In genomic region chr6:137167702-137168377, GRCh38 we compare ENCODE assay signal across 31 cellular contexts. TPM values are rescaled to one million over a fixed set of nuclear protein-coding genes. Genes with fewer than 3 reads are reported as not detected.
DNase-seq lines count a peak whose midpoint lies in the region; ATAC-seq, FAIRE-seq and TF ChIP-seq lines count a peak whose summit lies in the region.
"Had no signal": no experiment of that assay in that cellular context is flagged by ENCODE, and none has a peak within 500 bp of the region (broad histone marks: within the 10 kb centered on the region; RNA-seq: fewer than 3 reads in every experiment).

No MANE protein-coding gene starts in this region.

- no peak for TF ChIP-seq CTCF in bronchial epithelial cell (IDR thresholded peaks at IDR 0.05; ENCODE audit: insufficient read depth, low read length, severe bottlenecking)

- no peaks in the 10 kb centered on the region for H3K36me3 ChIP-seq in bronchial epithelial cell (ENCODE audit: control insufficient read depth, insufficient read depth, low read length)
- H3K36me3 ChIP-seq: adrenal gland, esophagus muscularis mucosa, sigmoid colon, stomach had no signal

- FAIRE-seq in bronchial epithelial cell (lab: Jason Lieb, UNC), result peak; percentile 50
- FAIRE-seq: D721Med, urothelium cell line had no signal

- peaks cover 50% of the 10 kb centered on the region for H3K4me1 Mint-ChIP-seq in activated CD4-positive, alpha-beta memory T cell treated with anti-CD3 and anti-CD28 coated beads for 36 hours (ENCODE audit: low read depth)
- H3K4me1 Mint-ChIP-seq in activated CD4-positive, alpha-beta memory T cell treated with anti-CD3 and anti-CD28 coated beads, Interleukin-2, amount 10 ng/mL, durations not matched to agents 7 days and 5 days, result peaks cover 30% of the 10 kb centered on the region
- H3K4me1 Mint-ChIP-seq: nephron had no signal

- H3K27ac Mint-ChIP-seq in activated CD4-positive, alpha-beta memory T cell treated with anti-CD3 and anti-CD28 coated beads for 36 hours, result no peak overlapping the region
- H3K27ac Mint-ChIP-seq in activated CD4-positive, alpha-beta memory T cell treated with anti-CD3 and anti-CD28 coated beads, Interleukin-2, amount 10 ng/mL, durations not matched to agents 7 days and 5 days, result no peak overlapping the region
- H3K27ac Mint-ChIP-seq: CD4-positive, alpha-beta T cell; IgD-negative memory B cell; nephron had no signal

- POLR2A ChIA-PET in activated CD4-positive, alpha-beta memory T cell treated with anti-CD3 and anti-CD28 coated beads for 36 hours (lab: Charles Lee), result interaction anchor here (1.0 kb wide), 1 partner anchor 65 kb away, joined by 4 read pairs; no protein-coding TSS in a partner anchor
- POLR2A ChIA-PET in activated CD4-positive, alpha-beta memory T cell treated with anti-CD3 and anti-CD28 coated beads, Interleukin-2, amount 10 ng/mL, durations not matched to agents 7 days and 5 days (lab: Charles Lee), result interaction anchor here (0.5 kb wide), 1 partner anchor 1728 kb away, joined by 3 read pairs; no protein-coding TSS in a partner anchor

- intact Hi-C loops in activated CD4-positive, alpha-beta memory T cell treated with anti-CD3 and anti-CD28 coated beads for 36 hours (cut with micrococcal nuclease), result loop anchor here (1.0 to 10.0 kb wide), 7 partner anchors 12 to 477 kb away; no protein-coding TSS in a partner anchor

- H3K9me3 Mint-ChIP-seq in activated CD4-positive, alpha-beta memory T cell treated with anti-CD3 and anti-CD28 coated beads for 36 hours, result peaks cover 14% of the 10 kb centered on the region
- H3K9me3 Mint-ChIP-seq in activated CD4-positive, alpha-beta memory T cell treated with anti-CD3 and anti-CD28 coated beads, Interleukin-2, amount 10 ng/mL, durations not matched to agents 7 days and 5 days, result peaks cover 29% of the 10 kb centered on the region

- ATAC-seq in HG02678 (IDR thresholded peaks at IDR 0.05; ENCODE audit: unreplicated experiment) (no peak), GM21723 (IDR thresholded peaks at IDR 0.05; ENCODE audit: unreplicated experiment) (no peak)
- ATAC-seq: body of pancreas, mucosa of descending colon, Right ventricle myocardium inferior had no signal

- peaks cover 21% of the 10 kb centered on the region for H3K27me3 Mint-ChIP-seq in activated CD4-positive, alpha-beta memory T cell treated with anti-CD3 and anti-CD28 coated beads for 36 hours
- peaks cover 3% of the 10 kb centered on the region for H3K27me3 Mint-ChIP-seq in activated CD4-positive, alpha-beta memory T cell treated with anti-CD3 and anti-CD28 coated beads, Interleukin-2, amount 10 ng/mL, durations not matched to agents 7 days and 5 days

- H3K4me3 ChIP-seq in bronchial epithelial cell (ENCODE audit: low read depth, low read length), result no peak overlapping the region
- H3K4me3 ChIP-seq: adrenal gland, body of pancreas, esophagus muscularis mucosa, mucosa of descending colon, sigmoid colon, stomach had no signal

- CTCF ChIA-PET in activated CD4-positive, alpha-beta memory T cell treated with anti-CD3 and anti-CD28 coated beads for 36 hours (lab: Charles Lee), result interaction anchor here (1.0 to 2.6 kb wide), 5 partner anchors 12 to 195 kb away, joined by 3 to 13 read pairs (median 4); no protein-coding TSS in a partner anchor
- CTCF ChIA-PET in activated CD4-positive, alpha-beta memory T cell treated with anti-CD3 and anti-CD28 coated beads, Interleukin-2, amount 10 ng/mL, durations not matched to agents 7 days and 5 days (lab: Charles Lee), result no interaction called here

- peak; percentile 65 for DNase-seq in activated CD4-positive, alpha-beta memory T cell treated with anti-CD3 and anti-CD28 coated beads for 36 hours
- DNase-seq in activated CD4-positive, alpha-beta memory T cell treated with anti-CD3 and anti-CD28 coated beads, Interleukin-2, amount 10 ng/mL, durations not matched to agents 7 days and 5 days, result no peak
- peak; percentile 12 for DNase-seq in stimulated activated CD4-positive, alpha-beta T cell treated with anti-CD3 and anti-CD28 coated beads, Interleukin-4, amount 100 ng/mL, for 24 hours
- no peak for DNase-seq in stimulated activated CD4-positive, alpha-beta T cell treated with anti-CD3 and anti-CD28 coated beads, Interleukin-2, amount 100 ng/mL, for 24 hours
- DNase-seq in bronchial epithelial cell (ENCODE audit: low read depth) (no peak), NCI-H2081 treated with DMSO at 0.1 percent for 48 hours (lab: John Stamatoyannopoulos, UW) (no peak)
- DNase-seq: adrenal gland; AML-193; body of pancreas; CD4-positive, alpha-beta T cell; foreskin fibroblast; mammary epithelial cell; mucosa of descending colon; NCI-H146; NCI-H2107; sigmoid colon; SK-N-SH; stomach had no signal

- no peaks in the 10 kb centered on the region for H3K27me3 ChIP-seq in bronchial epithelial cell (ENCODE audit: control insufficient read depth, insufficient read depth, low read length)
- H3K27me3 ChIP-seq: adrenal gland, body of pancreas, esophagus muscularis mucosa, sigmoid colon, stomach had no signal

- H3K36me3 Mint-ChIP-seq in activated CD4-positive, alpha-beta memory T cell treated with anti-CD3 and anti-CD28 coated beads for 36 hours, result peaks cover 9% of the 10 kb centered on the region
- peaks cover 16% of the 10 kb centered on the region for H3K36me3 Mint-ChIP-seq in activated CD4-positive, alpha-beta memory T cell treated with anti-CD3 and anti-CD28 coated beads, Interleukin-2, amount 10 ng/mL, durations not matched to agents 7 days and 5 days (ENCODE audit: low read depth)

- no peak overlapping the region for H3K4me3 Mint-ChIP-seq in activated CD4-positive, alpha-beta memory T cell treated with anti-CD3 and anti-CD28 coated beads for 36 hours
- no peak overlapping the region for H3K4me3 Mint-ChIP-seq in activated CD4-positive, alpha-beta memory T cell treated with anti-CD3 and anti-CD28 coated beads, Interleukin-2, amount 10 ng/mL, durations not matched to agents 7 days and 5 days
- H3K4me3 Mint-ChIP-seq: CD4-positive, alpha-beta T cell; IgD-negative memory B cell; nephron had no signal

RNA-seq across cellular contexts. Expression of gene IL22RA2, which starts 5.6 kb away (rescaled TPM):
- not detected for total RNA-seq in activated CD4-positive, alpha-beta memory T cell treated with anti-CD3 and anti-CD28 coated beads for 36 hours
- not detected for total RNA-seq in activated CD4-positive, alpha-beta memory T cell treated with anti-CD3 and anti-CD28 coated beads, Interleukin-2, amount 10 ng/mL, durations not matched to agents 7 days and 5 days
- total RNA-seq in bronchial epithelial cell, result not detected in 2 replicates
- total RNA-seq: A673; adrenal gland; body of pancreas; CD4-positive, alpha-beta T cell; dermis microvascular lymphatic vessel endothelial cell; esophagus muscularis mucosa; HT-29; mammary epithelial cell; mucosa of descending colon; osteoblast; pulmonary artery endothelial cell; Right ventricle myocardium inferior; sigmoid colon; stomach had no signal

RNA-seq across cellular contexts. Expression of gene IFNGR1, which starts 51.3 kb away (rescaled TPM):
- 10 to 100 TPM; 27.7 to 29.0 TPM for total RNA-seq in activated CD4-positive, alpha-beta memory T cell treated with anti-CD3 and anti-CD28 coated beads for 36 hours
- 10 to 100 TPM; 27.3 to 28.9 TPM for total RNA-seq in activated CD4-positive, alpha-beta memory T cell treated with anti-CD3 and anti-CD28 coated beads, Interleukin-2, amount 10 ng/mL, durations not matched to agents 7 days and 5 days
- total RNA-seq in bronchial epithelial cell, result 83.5 and 94.6 TPM in 2 replicates

Comparison
In these comparisons a context has a peak if more than half of its experiments do, and no peak if none do; other contexts are left out.
1. DNase-seq: peak in activated CD4-positive, alpha-beta memory T cell treated with anti-CD3 and anti-CD28 coated beads for 36 hours (single experiment) and stimulated activated CD4-positive, alpha-beta T cell treated with anti-CD3 and anti-CD28 coated beads, Interleukin-4, amount 100 ng/mL, for 24 hours (single experiment); none in activated CD4-positive, alpha-beta memory T cell treated with anti-CD3 and anti-CD28 coated beads, Interleukin-2, amount 10 ng/mL, durations not matched to agents 7 days and 5 days (single experiment), stimulated activated CD4-positive, alpha-beta T cell treated with anti-CD3 and anti-CD28 coated beads, Interleukin-2, amount 100 ng/mL, for 24 hours (0 of 2), bronchial epithelial cell (single experiment) and NCI-H2081 treated with DMSO at 0.1 percent for 48 hours (single experiment).